In the genomic region with DNA sequence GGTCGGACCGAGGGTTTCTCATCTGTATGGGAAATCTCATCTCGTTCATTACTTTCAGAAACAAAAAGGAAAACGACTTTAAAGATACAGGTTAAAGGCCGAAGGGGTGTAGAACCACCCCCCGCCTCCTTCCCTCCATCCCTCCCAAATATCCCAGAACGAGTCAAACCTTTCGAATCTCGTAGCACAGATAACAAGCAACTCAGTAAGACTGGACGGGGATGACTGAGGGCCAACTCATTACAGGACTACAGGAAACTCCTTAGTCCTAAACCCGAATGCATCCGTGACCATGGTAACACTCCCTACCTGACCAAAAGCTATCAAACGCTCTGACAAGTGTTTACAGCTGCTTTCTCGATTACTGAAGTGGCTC, we compare ENCODE assay signal across 9 cellular contexts. TPM values are rescaled to one million over a fixed set of nuclear protein-coding genes. Genes with fewer than 3 reads are reported as not detected.
DNase-seq lines count a peak whose midpoint lies in the region; ATAC-seq and TF ChIP-seq lines count a peak whose summit lies in the region.
"Not testable (repeated sequence)": the region's sequence is repeated elsewhere in the genome, so short reads cannot be mapped to it uniquely, and the experiment has no call there.
"Had no signal": no experiment of that assay in that cellular context is flagged by ENCODE, and none has a peak within 500 bp of the region (broad histone marks: within the 10 kb centered on the region; RNA-seq: fewer than 3 reads in every experiment).

No MANE protein-coding gene starts in this region.

- in situ Hi-C loops in HAP-1 (cut with MboI; ENCODE audit: low sequenced_read_pairs): not testable (repeated sequence)

- not testable (repeated sequence) for H3K9me3 Mint-ChIP-seq in activated naive CD8-positive, alpha-beta T cell treated with anti-CD3 and anti-CD28 coated beads, Interleukin-2, amount 50 U/mL, for 24 hours; naive thymus-derived CD8-positive, alpha-beta T cell

- DNase-seq in ELR (ENCODE audit: low read depth): peak; percentile 52
- DNase-seq in HAP-1 (ENCODE audit: low spot score in 2 of 2): peak; percentile 13 to 63
- DNase-seq in SHP77 treated with DMSO at 0.1 percent for 48 hours (lab: John Stamatoyannopoulos, UW): peak; percentile 45
- DNase-seq in activated naive CD8-positive, alpha-beta T cell treated with anti-CD3 and anti-CD28 coated beads, Interleukin-2, amount 50 U/mL, for 24 hours: peak; percentile 21
- peak in 1 of 2 donors; percentile 21 for DNase-seq in foreskin fibroblast
- DNase-seq in naive thymus-derived CD8-positive, alpha-beta T cell: peak in 1 of 10 donors; percentile 4
- DNase-seq in thoracic aorta (ENCODE audit: low spot score): not testable (repeated sequence)

- H3K36me3 Mint-ChIP-seq in activated naive CD8-positive, alpha-beta T cell treated with anti-CD3 and anti-CD28 coated beads, Interleukin-2, amount 50 U/mL, for 24 hours (ENCODE audit: low read depth); naive thymus-derived CD8-positive, alpha-beta T cell: not testable (repeated sequence)

- H3K27ac ChIP-seq in KOPT-K1 (ENCODE audit: low read depth, low read length, poor library complexity, severe bottlenecking) (peak overlapping the region; percentile 52), thoracic aorta (peak overlapping the region; percentile 28 to 95)

- H3K27me3 ChIP-seq in HAP-1 (ENCODE audit: low read depth); thoracic aorta (replicated peaks; ENCODE audit: insufficient read depth): not testable (repeated sequence)

- H3K4me3 Mint-ChIP-seq in activated naive CD8-positive, alpha-beta T cell treated with anti-CD3 and anti-CD28 coated beads, Interleukin-2, amount 50 U/mL, for 24 hours: peak overlapping the region; percentile 85
- H3K4me3 Mint-ChIP-seq in naive thymus-derived CD8-positive, alpha-beta T cell: peak overlapping the region; percentile 84 to 99 (median 97)

- H3K4me1 Mint-ChIP-seq in activated naive CD8-positive, alpha-beta T cell treated with anti-CD3 and anti-CD28 coated beads, Interleukin-2, amount 50 U/mL, for 24 hours: peaks cover 21% of the 10 kb centered on the region
- H3K4me1 Mint-ChIP-seq in naive thymus-derived CD8-positive, alpha-beta T cell: peaks cover 2 to 16% (median 8%) of the 10 kb centered on the region in 4 donors

- not testable (repeated sequence) for H3K4me1 ChIP-seq in HAP-1; thoracic aorta (ENCODE audit: control insufficient read depth in 1 of 2, low read depth in 2 of 2)

- POLR2A ChIA-PET in naive thymus-derived CD8-positive, alpha-beta T cell (lab: Charles Lee): interaction anchor here (1.1 to 2.2 kb wide), 3 partner anchors 32 to 76 kb away, joined by 3 to 25 read pairs (median 4); a partner anchor contains a TSS

- TF ChIP-seq CTCF in foreskin fibroblast (IDR thresholded peaks at IDR 0.05; ENCODE audit: low read depth, low read length); thoracic aorta (IDR thresholded peaks at IDR 0.05): not testable (repeated sequence)

- H3K9me3 ChIP-seq in HAP-1; KOPT-K1 (ENCODE audit: insufficient read depth, low read length, poor library complexity, severe bottlenecking); thoracic aorta: not testable (repeated sequence)

- not testable (repeated sequence) for H3K36me3 ChIP-seq in HAP-1 (replicated peaks); KOPT-K1 (ENCODE audit: insufficient read depth, low read length); thoracic aorta

- H3K4me3 ChIP-seq in HAP-1 (peak overlapping the region; percentile 26), foreskin fibroblast (ENCODE audit: low read depth in 1 of 2, low read length in 2 of 2) (peak overlapping the region; percentile 42 to 51), thoracic aorta (peak overlapping the region; percentile 88)

- peak overlapping the region; percentile 87 for H3K27ac Mint-ChIP-seq in activated naive CD8-positive, alpha-beta T cell treated with anti-CD3 and anti-CD28 coated beads, Interleukin-2, amount 50 U/mL, for 24 hours
- peak overlapping the region in 8 of 10 donors; percentile 59 to 99 (median 84) for H3K27ac Mint-ChIP-seq in naive thymus-derived CD8-positive, alpha-beta T cell

- ATAC-seq in activated naive CD8-positive, alpha-beta T cell treated with anti-CD3 and anti-CD28 coated beads, Interleukin-2, amount 50 U/mL, for 24 hours: peak; percentile 58
- ATAC-seq in naive thymus-derived CD8-positive, alpha-beta T cell: peak in 1 of 2 donors; percentile 4
- not testable (repeated sequence) for ATAC-seq in thoracic aorta (ENCODE audit: insufficient number of reproducible peaks, low FRiP score, low read depth)

- H3K27me3 Mint-ChIP-seq in activated naive CD8-positive, alpha-beta T cell treated with anti-CD3 and anti-CD28 coated beads, Interleukin-2, amount 50 U/mL, for 24 hours; naive thymus-derived CD8-positive, alpha-beta T cell: not testable (repeated sequence)

RNA-seq across cellular contexts. Expression of gene FCGR1A, which starts 29.0 kb away (rescaled TPM):
- total RNA-seq in naive thymus-derived CD8-positive, alpha-beta T cell: not detected
- polyA plus RNA-seq in naive thymus-derived CD8-positive, alpha-beta T cell: under 1 TPM in 1 of 3 donors, not detected in 2; 0.37 TPM
- total RNA-seq in thoracic aorta: 10 to 100 TPM; 15.8 to 37.1 TPM
- total RNA-seq: SJSA1 had no signal

Comparison
In these comparisons a context has a peak if more than half of its experiments do, and no peak if none do; other contexts are left out.
1. H3K4me3 ChIP-seq: peak in every context shown above with its lines; median percentile 88 in thoracic aorta; 46 in foreskin fibroblast; 26 in HAP-1.
2. RNA of gene FCGR1A, which starts 29.0 kb away (total RNA-seq): 15.8 to 37.1 TPM in thoracic aorta; not detected in naive thymus-derived CD8-positive, alpha-beta T cell; every median in the first group is over 10 times any median in the second.